ENCODE assay signal across 1 cellular context in the genomic region with DNA sequence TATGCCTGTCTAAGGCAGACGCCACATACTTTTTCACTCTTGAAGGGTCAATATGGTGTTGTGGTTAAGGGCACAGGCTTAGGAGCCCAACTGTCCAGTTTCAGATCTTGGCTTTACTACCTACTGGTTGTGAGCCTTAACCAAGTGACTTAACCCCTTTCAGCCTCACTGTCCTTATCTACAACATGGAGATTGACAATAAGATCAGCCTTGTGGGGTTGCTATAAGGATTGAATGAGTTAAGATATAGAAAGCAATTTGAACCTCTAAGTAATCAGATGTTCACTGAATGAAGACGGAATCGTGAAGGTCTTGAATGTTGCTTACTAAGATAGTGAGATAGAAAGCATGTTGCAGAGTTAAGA.
TF ChIP-seq lines count a peak whose summit lies in the region.

No MANE protein-coding gene starts in this region.

TF ChIP-seq in GM12878, 131 proteins besides CTCF, POLR2A, EP300 and RAD21:
- TF ChIP-seq CREM (IDR thresholded peaks at IDR 0.05; ENCODE audit: low read depth) (no peak), YBX1 (IDR thresholded peaks at IDR 0.05) (no peak), TCF7 (IDR thresholded peaks at IDR 0.05; ENCODE audit: borderline replicate concordance) (no peak), ZNF24 (IDR thresholded peaks at IDR 0.05) (no peak), KAT2A (conservative IDR thresholded peaks at IDR 0.05; ENCODE audit: control insufficient read depth, low read depth, low read length) (no peak), EED (IDR thresholded peaks at IDR 0.05; ENCODE audit: low read depth) (no peak), IRF5 (IDR thresholded peaks at IDR 0.05; ENCODE audit: borderline replicate concordance) (no peak), NR2C1 (IDR thresholded peaks at IDR 0.05) (no peak)
- TF ChIP-seq, protein P1, sequence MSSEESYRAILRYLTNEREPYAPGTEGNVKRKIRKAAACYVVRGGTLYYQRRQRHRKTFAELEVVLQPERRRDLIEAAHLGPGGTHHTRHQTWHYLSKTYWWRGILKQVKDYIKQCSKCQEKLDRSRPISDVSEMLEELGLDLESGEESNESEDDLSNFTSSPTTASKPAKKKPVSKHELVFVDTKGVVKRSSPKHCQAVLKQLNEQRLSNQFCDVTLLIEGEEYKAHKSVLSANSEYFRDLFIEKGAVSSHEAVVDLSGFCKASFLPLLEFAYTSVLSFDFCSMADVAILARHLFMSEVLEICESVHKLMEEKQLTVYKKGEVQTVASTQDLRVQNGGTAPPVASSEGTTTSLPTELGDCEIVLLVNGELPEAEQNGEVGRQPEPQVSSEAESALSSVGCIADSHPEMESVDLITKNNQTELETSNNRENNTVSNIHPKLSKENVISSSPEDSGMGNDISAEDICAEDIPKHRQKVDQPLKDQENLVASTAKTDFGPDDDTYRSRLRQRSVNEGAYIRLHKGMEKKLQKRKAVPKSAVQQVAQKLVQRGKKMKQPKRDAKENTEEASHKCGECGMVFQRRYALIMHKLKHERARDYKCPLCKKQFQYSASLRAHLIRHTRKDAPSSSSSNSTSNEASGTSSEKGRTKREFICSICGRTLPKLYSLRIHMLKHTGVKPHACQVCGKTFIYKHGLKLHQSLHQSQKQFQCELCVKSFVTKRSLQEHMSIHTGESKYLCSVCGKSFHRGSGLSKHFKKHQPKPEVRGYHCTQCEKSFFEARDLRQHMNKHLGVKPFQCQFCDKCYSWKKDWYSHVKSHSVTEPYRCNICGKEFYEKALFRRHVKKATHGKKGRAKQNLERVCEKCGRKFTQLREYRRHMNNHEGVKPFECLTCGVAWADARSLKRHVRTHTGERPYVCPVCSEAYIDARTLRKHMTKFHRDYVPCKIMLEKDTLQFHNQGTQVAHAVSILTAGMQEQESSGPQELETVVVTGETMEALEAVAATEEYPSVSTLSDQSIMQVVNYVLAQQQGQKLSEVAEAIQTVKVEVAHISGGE (CRISPR knock-in tag; IDR thresholded peaks at IDR 0.05): no peak
- TF ChIP-seq, protein P2, sequence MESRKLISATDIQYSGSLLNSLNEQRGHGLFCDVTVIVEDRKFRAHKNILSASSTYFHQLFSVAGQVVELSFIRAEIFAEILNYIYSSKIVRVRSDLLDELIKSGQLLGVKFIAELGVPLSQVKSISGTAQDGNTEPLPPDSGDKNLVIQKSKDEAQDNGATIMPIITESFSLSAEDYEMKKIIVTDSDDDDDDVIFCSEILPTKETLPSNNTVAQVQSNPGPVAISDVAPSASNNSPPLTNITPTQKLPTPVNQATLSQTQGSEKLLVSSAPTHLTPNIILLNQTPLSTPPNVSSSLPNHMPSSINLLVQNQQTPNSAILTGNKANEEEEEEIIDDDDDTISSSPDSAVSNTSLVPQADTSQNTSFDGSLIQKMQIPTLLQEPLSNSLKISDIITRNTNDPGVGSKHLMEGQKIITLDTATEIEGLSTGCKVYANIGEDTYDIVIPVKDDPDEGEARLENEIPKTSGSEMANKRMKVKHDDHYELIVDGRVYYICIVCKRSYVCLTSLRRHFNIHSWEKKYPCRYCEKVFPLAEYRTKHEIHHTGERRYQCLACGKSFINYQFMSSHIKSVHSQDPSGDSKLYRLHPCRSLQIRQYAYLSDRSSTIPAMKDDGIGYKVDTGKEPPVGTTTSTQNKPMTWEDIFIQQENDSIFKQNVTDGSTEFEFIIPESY (IDR thresholded peaks at IDR 0.05): no peak
